ENCODE assay signal across 16 cellular contexts in the genomic region with DNA sequence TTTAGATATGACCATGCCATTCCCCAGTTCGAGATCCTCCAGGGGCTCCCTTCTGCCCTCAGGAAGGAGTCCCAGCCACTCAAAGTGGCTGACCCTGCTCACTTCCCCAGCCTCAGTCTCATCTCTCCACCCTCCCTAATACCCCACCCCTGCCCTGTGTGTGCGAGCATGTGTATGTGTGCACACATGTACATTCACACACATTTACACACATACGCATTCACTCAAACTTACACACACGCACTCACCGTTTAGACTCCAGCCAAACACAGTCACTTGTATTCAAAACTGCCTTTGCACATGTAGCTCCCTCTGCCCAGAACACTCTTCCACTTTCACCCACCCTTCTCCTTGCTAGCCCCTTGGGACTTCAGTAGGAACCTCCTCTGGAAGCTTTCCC. TPM values are rescaled to one million over a fixed set of nuclear protein-coding genes. Genes with fewer than 3 reads are reported as not detected.
DNase-seq lines count a peak whose midpoint lies in the region; ATAC-seq lines count a peak whose summit lies in the region.
"Had no signal": no experiment of that assay in that cellular context is flagged by ENCODE, and none has a peak within 500 bp of the region (broad histone marks: within the 10 kb centered on the region; RNA-seq: fewer than 3 reads in every experiment).

No MANE protein-coding gene starts in this region.

- intact Hi-C loops in Right ventricle myocardium inferior (cut with DNase I), result no loop called here
- intact Hi-C loops in left ventricle myocardium superior (cut with micrococcal nuclease), result no loop called here

- peaks cover 29% of the 10 kb centered on the region for H3K4me1 Mint-ChIP-seq in activated T-helper 17 cell treated with anti-CD3 and anti-CD28 coated beads, Interleukin-2, amount 50 U/mL, for 72 hours
- H3K4me1 Mint-ChIP-seq in central memory CD8-positive, alpha-beta T cell, result peaks cover 4% of the 10 kb centered on the region
- peaks cover 36% of the 10 kb centered on the region for H3K4me1 Mint-ChIP-seq in stimulated activated effector memory CD8-positive, alpha-beta T cell treated with anti-CD3 and anti-CD28 coated beads, Interleukin-12 subunit alpha, Interleukin-12 subunit beta, amount 100 ng/mL, for 72 hours

- no peak for ATAC-seq in Right ventricle myocardium inferior
- ATAC-seq in left ventricle myocardium superior, result no peak
- no peak for ATAC-seq in activated T-helper 17 cell treated with anti-CD3 and anti-CD28 coated beads, Interleukin-2, amount 50 U/mL, for 72 hours (replicated peaks)
- ATAC-seq in central memory CD8-positive, alpha-beta T cell (replicated peaks; ENCODE audit: extremely low read depth, poor library complexity, severe bottlenecking), result no peak
- no peak for ATAC-seq in stimulated activated effector memory CD8-positive, alpha-beta T cell treated with anti-CD3 and anti-CD28 coated beads, Interleukin-12 subunit alpha, Interleukin-12 subunit beta, amount 100 ng/mL, for 72 hours

- peak; percentile 3 for DNase-seq in Right ventricle myocardium inferior (ENCODE audit: missing footprints)
- no peak for DNase-seq in left ventricle myocardium superior
- DNase-seq in central memory CD8-positive, alpha-beta T cell (ENCODE audit: low spot score in 2 of 2), result no peak
- DNase-seq in stimulated activated effector memory CD8-positive, alpha-beta T cell treated with anti-CD3 and anti-CD28 coated beads, Interleukin-12 subunit alpha, Interleukin-12 subunit beta, amount 100 ng/mL, for 72 hours (ENCODE audit: low spot score in 2 of 2), result no peak
- no peak for DNase-seq in NCI-H2081 treated with DMSO at 0.1 percent for 48 hours (lab: John Stamatoyannopoulos, UW)
- no peak for DNase-seq in NCI-H2227 treated with DMSO at 0.1 percent for 48 hours (lab: John Stamatoyannopoulos, UW)
- DNase-seq in NCI-H748 treated with DMSO at 0.1 percent for 48 hours (lab: John Stamatoyannopoulos, UW), result no peak
- DNase-seq: C1 segment of cervical spinal cord; CD4-positive, alpha-beta T cell; DMS153; DMS79 treated with DMSO at 0.1 percent for 48 hours; EL; HFFc6 had no signal

- H3K27ac Mint-ChIP-seq in activated T-helper 17 cell treated with anti-CD3 and anti-CD28 coated beads, Interleukin-2, amount 50 U/mL, for 72 hours, result peak overlapping the region; percentile 94
- H3K27ac Mint-ChIP-seq in central memory CD8-positive, alpha-beta T cell (ENCODE audit: low read depth), result peak overlapping the region; percentile 35
- peak overlapping the region; percentile 30 for H3K27ac Mint-ChIP-seq in stimulated activated effector memory CD8-positive, alpha-beta T cell treated with anti-CD3 and anti-CD28 coated beads, Interleukin-12 subunit alpha, Interleukin-12 subunit beta, amount 100 ng/mL, for 72 hours
- H3K27ac Mint-ChIP-seq: B cell; CD4-positive, alpha-beta T cell; HFFc6 had no signal

- H3K4me3 Mint-ChIP-seq in activated T-helper 17 cell treated with anti-CD3 and anti-CD28 coated beads, Interleukin-2, amount 50 U/mL, for 72 hours, result peak overlapping the region; percentile 79
- peak overlapping the region; percentile 23 for H3K4me3 Mint-ChIP-seq in central memory CD8-positive, alpha-beta T cell
- no peak overlapping the region for H3K4me3 Mint-ChIP-seq in stimulated activated effector memory CD8-positive, alpha-beta T cell treated with anti-CD3 and anti-CD28 coated beads, Interleukin-12 subunit alpha, Interleukin-12 subunit beta, amount 100 ng/mL, for 72 hours
- H3K4me3 Mint-ChIP-seq: B cell; CD4-positive, alpha-beta T cell; HFFc6 had no signal

- H3K27me3 Mint-ChIP-seq in activated T-helper 17 cell treated with anti-CD3 and anti-CD28 coated beads, Interleukin-2, amount 50 U/mL, for 72 hours, result no peaks in the 10 kb centered on the region
- H3K27me3 Mint-ChIP-seq in central memory CD8-positive, alpha-beta T cell, result no peaks in the 10 kb centered on the region
- H3K27me3 Mint-ChIP-seq: B cell; CD4-positive, alpha-beta T cell had no signal

- no peaks in the 10 kb centered on the region for H3K36me3 Mint-ChIP-seq in activated T-helper 17 cell treated with anti-CD3 and anti-CD28 coated beads, Interleukin-2, amount 50 U/mL, for 72 hours (ENCODE audit: low read depth)
- H3K36me3 Mint-ChIP-seq in central memory CD8-positive, alpha-beta T cell (ENCODE audit: insufficient read depth), result no peaks in the 10 kb centered on the region
- H3K36me3 Mint-ChIP-seq in stimulated activated effector memory CD8-positive, alpha-beta T cell treated with anti-CD3 and anti-CD28 coated beads, Interleukin-12 subunit alpha, Interleukin-12 subunit beta, amount 100 ng/mL, for 72 hours, result no peaks in the 10 kb centered on the region

- H3K9me3 Mint-ChIP-seq in activated T-helper 17 cell treated with anti-CD3 and anti-CD28 coated beads, Interleukin-2, amount 50 U/mL, for 72 hours, result no peaks in the 10 kb centered on the region
- no peaks in the 10 kb centered on the region for H3K9me3 Mint-ChIP-seq in central memory CD8-positive, alpha-beta T cell
- no peaks in the 10 kb centered on the region for H3K9me3 Mint-ChIP-seq in stimulated activated effector memory CD8-positive, alpha-beta T cell treated with anti-CD3 and anti-CD28 coated beads, Interleukin-12 subunit alpha, Interleukin-12 subunit beta, amount 100 ng/mL, for 72 hours
- H3K9me3 Mint-ChIP-seq: CD4-positive, alpha-beta T cell; HFFc6 had no signal

RNA-seq across cellular contexts. Expression of a gene that starts 11.4 kb away (rescaled TPM):
- total RNA-seq in Right ventricle myocardium inferior (0.05 TPM), left ventricle myocardium superior (not detected)
- total RNA-seq in activated T-helper 17 cell treated with anti-CD3 and anti-CD28 coated beads, Interleukin-2, amount 50 U/mL, for 72 hours, result under 1 TPM in 1 of 2 donors, not detected in 1; 0.13 TPM
- total RNA-seq: B cell; CD4-positive, alpha-beta T cell; H1; HFFc6 had no signal

RNA-seq across cellular contexts. Expression of a gene that starts 37.1 kb away (rescaled TPM):
- total RNA-seq in Right ventricle myocardium inferior, result 55.5 TPM
- total RNA-seq in left ventricle myocardium superior, result 53.5 TPM
- 10 to 100 TPM; 51.0 to 56.3 TPM for total RNA-seq in activated T-helper 17 cell treated with anti-CD3 and anti-CD28 coated beads, Interleukin-2, amount 50 U/mL, for 72 hours

Comparison
In these comparisons a context has a peak if more than half of its experiments do, and no peak if none do; other contexts are left out.
1. H3K27ac Mint-ChIP-seq: peak in every context shown above with its lines; median percentile 94 in activated T-helper 17 cell treated with anti-CD3 and anti-CD28 coated beads, Interleukin-2, amount 50 U/mL, for 72 hours; 35 in central memory CD8-positive, alpha-beta T cell; 30 in stimulated activated effector memory CD8-positive, alpha-beta T cell treated with anti-CD3 and anti-CD28 coated beads, Interleukin-12 subunit alpha, Interleukin-12 subunit beta, amount 100 ng/mL, for 72 hours.